14 cellular contexts compared by ENCODE assay signal in the genomic region with DNA sequence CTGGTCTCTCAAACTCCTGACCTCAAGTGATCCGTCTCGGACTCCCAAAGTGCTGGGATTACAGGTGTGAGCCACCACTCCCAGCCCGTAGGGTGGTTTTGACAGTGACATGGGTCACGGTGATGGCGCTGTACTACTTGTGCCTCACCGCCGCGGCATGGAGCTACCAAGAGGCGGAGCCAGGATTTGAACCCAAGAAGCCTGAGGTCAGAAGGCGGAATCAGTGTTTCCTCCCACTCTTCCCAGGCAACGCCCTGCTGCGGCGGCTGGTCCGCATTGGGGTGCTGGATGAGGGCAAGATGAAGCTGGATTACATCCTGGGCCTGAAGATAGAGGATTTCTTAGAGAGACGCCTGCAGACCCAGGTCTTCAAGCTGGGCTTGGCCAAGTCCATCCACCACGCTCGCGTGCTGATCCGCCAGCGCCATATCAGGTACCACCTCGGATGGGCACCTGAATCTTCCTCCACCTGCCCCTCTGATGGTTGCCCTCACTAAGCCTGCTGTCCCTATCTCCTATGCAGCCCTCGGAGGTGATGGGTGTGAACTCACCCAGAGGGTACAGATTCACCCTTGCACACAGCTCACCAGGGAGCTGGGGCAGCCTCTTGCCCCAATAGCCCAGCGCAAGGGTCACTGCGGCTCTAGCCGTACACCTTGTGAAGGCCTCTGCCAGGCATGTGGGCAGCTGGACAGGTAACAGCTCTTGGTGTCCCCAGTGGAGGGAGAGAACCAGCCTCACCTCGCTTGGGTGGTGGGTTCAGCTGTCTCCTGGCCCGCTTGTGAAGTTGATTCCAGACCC. TPM values are rescaled to one million over a fixed set of nuclear protein-coding genes. Genes with fewer than 3 reads are reported as not detected.
DNase-seq lines count a peak whose midpoint lies in the region; ATAC-seq and TF ChIP-seq lines count a peak whose summit lies in the region.
"Had no signal": no experiment of that assay in that cellular context is flagged by ENCODE, and none has a peak within 500 bp of the region (broad histone marks: within the 10 kb centered on the region; RNA-seq: fewer than 3 reads in every experiment).

No MANE protein-coding gene starts in this region.

- WGBS in heart right ventricle, 2 donors, result 91 to 93% methylated on average over 27 of the region's 27 CpGs

- no peaks in the 10 kb centered on the region for H3K9me3 Mint-ChIP-seq in activated naive CD8-positive, alpha-beta T cell (ENCODE audit: low read depth)
- H3K9me3 Mint-ChIP-seq in type B pancreatic cell, result peaks cover 5% of the 10 kb centered on the region
- H3K9me3 Mint-ChIP-seq in CD4-positive, alpha-beta memory T cell, result no peaks in the 10 kb centered on the region
- H3K9me3 Mint-ChIP-seq: activated naive CD8-positive, alpha-beta T cell treated with anti-CD3 and anti-CD28 coated beads, Interleukin-2, amount 10 ng/mL, durations not matched to agents 7 days and 5 days had no signal

- peak overlapping the region; percentile 89 for H3K27ac Mint-ChIP-seq in activated naive CD8-positive, alpha-beta T cell
- peak overlapping the region; percentile 85 for H3K27ac Mint-ChIP-seq in type B pancreatic cell
- H3K27ac Mint-ChIP-seq in CD4-positive, alpha-beta memory T cell, result peak overlapping the region in 3 of 7 donors; percentile 47 to 99 (median 48)
- H3K27ac Mint-ChIP-seq: activated naive CD8-positive, alpha-beta T cell treated with anti-CD3 and anti-CD28 coated beads, Interleukin-2, amount 10 ng/mL, durations not matched to agents 7 days and 5 days; progenitor cell of endocrine pancreas had no signal

- in situ Hi-C loops in G401 (cut with HindIII; ENCODE audit: low sequenced_read_pairs), result loop anchor here (10.0 kb wide), 1 partner anchor 79 kb away; a partner anchor contains a TSS

- peaks cover 31% of the 10 kb centered on the region for H3K36me3 Mint-ChIP-seq in activated naive CD8-positive, alpha-beta T cell
- H3K36me3 Mint-ChIP-seq in type B pancreatic cell, result peaks cover 35% of the 10 kb centered on the region
- peaks cover 60 to 74% of the 10 kb centered on the region in 2 donors for H3K36me3 Mint-ChIP-seq in CD4-positive, alpha-beta memory T cell

- peak overlapping the region; percentile 62 for H3K27ac ChIP-seq in left ventricle myocardium inferior (replicated peaks)
- peak overlapping the region in 5 of 10 donors; percentile 61 to 99 (median 78) for H3K27ac ChIP-seq in heart right ventricle
- H3K27ac ChIP-seq in CD4-positive, alpha-beta memory T cell (ENCODE audit: low read depth, low read length), result no peak overlapping the region

- intact Hi-C loops in left ventricle myocardium inferior (cut with micrococcal nuclease) (no loop called here), heart right ventricle (cut with DNase I) (no loop called here)
- intact Hi-C loops in CD4-positive, alpha-beta memory T cell (cut with micrococcal nuclease), result no loop called here

- H3K27me3 ChIP-seq in left ventricle myocardium inferior (ENCODE audit: low read depth) (no peaks in the 10 kb centered on the region), heart right ventricle (no peaks in the 10 kb centered on the region), mononuclear cell (ENCODE audit: insufficient read depth, low read length) (no peaks in the 10 kb centered on the region)
- H3K27me3 ChIP-seq in CD4-positive, alpha-beta memory T cell (ENCODE audit: insufficient read depth, low read length), result no peaks in the 10 kb centered on the region

- H3K36me3 ChIP-seq in left ventricle myocardium inferior, result peaks cover 71% of the 10 kb centered on the region
- peaks cover 0 to 79% (median 62%) of the 10 kb centered on the region in 9 donors for H3K36me3 ChIP-seq in heart right ventricle
- peaks cover 66% of the 10 kb centered on the region for H3K36me3 ChIP-seq in CD4-positive, alpha-beta memory T cell (ENCODE audit: insufficient read depth, low read length)

- H3K4me3 Mint-ChIP-seq in activated naive CD8-positive, alpha-beta T cell, result peak overlapping the region; percentile 96
- H3K4me3 Mint-ChIP-seq in type B pancreatic cell, result no peak overlapping the region
- peak overlapping the region in 2 of 8 donors; percentile 27 to 34 for H3K4me3 Mint-ChIP-seq in CD4-positive, alpha-beta memory T cell

- no peak for ATAC-seq in heart right ventricle
- ATAC-seq: activated CD4-positive, CD25-positive, alpha-beta regulatory T cell treated with anti-CD3 and anti-CD28 coated beads, Interleukin-2, amount 50 U/mL, for 24 hours had no signal

- POLR2A ChIA-PET in CD4-positive, alpha-beta memory T cell (lab: Charles Lee; ENCODE audit: partially characterized antibody), result interaction anchor here (1.2 to 9.8 kb wide), 2 partner anchors 11 to 17 kb away, joined by 3 to 256 read pairs; a partner anchor contains a TSS

- peaks cover 86% of the 10 kb centered on the region for H3K4me1 Mint-ChIP-seq in activated naive CD8-positive, alpha-beta T cell (ENCODE audit: low read depth)
- peaks cover 42% of the 10 kb centered on the region for H3K4me1 Mint-ChIP-seq in type B pancreatic cell (ENCODE audit: unreplicated experiment)
- H3K4me1 Mint-ChIP-seq in CD4-positive, alpha-beta memory T cell, result peaks cover 61 to 100% (median 78%) of the 10 kb centered on the region in 4 donors

- no peaks in the 10 kb centered on the region for H3K9me3 ChIP-seq in left ventricle myocardium inferior (replicated peaks)
- H3K9me3 ChIP-seq in heart right ventricle, result no peaks in the 10 kb centered on the region
- no peaks in the 10 kb centered on the region for H3K9me3 ChIP-seq in mononuclear cell (ENCODE audit: low read depth, low read length)
- no peaks in the 10 kb centered on the region for H3K9me3 ChIP-seq in CD4-positive, alpha-beta memory T cell (ENCODE audit: control insufficient read depth in 1 of 2, low read length in 2 of 2)

- CTCF ChIA-PET in CD4-positive, alpha-beta memory T cell (lab: Charles Lee; ENCODE audit: partially characterized antibody), result interaction anchor here (1.0 to 10.4 kb wide), 4 partner anchors 16 to 59 kb away, joined by 3 to 56 read pairs (median 4); a partner anchor contains a TSS

- peaks cover 100% of the 10 kb centered on the region for H3K4me1 ChIP-seq in left ventricle myocardium inferior
- peaks cover 20 to 100% (median 88%) of the 10 kb centered on the region in 9 donors for H3K4me1 ChIP-seq in heart right ventricle
- peaks cover 100% of the 10 kb centered on the region for H3K4me1 ChIP-seq in mononuclear cell (ENCODE audit: insufficient read depth, low read length)
- peaks cover 99% of the 10 kb centered on the region for H3K4me1 ChIP-seq in CD4-positive, alpha-beta memory T cell (ENCODE audit: insufficient read depth, low read length)

- H3K4me3 ChIP-seq in left ventricle myocardium inferior (peak overlapping the region; percentile 6), heart right ventricle (peak overlapping the region in 1 of 10 donors; percentile 54), mononuclear cell (ENCODE audit: low read length) (peak overlapping the region; percentile 23)
- H3K4me3 ChIP-seq in CD4-positive, alpha-beta memory T cell (ENCODE audit: low read length in 2 of 2), result no peak overlapping the region
- H3K4me3 ChIP-seq: lung had no signal

- no peak for DNase-seq in left ventricle myocardium inferior
- DNase-seq in heart right ventricle, result no peak
- no peak for DNase-seq in type B pancreatic cell (ENCODE audit: extremely low spot score, unreplicated experiment)
- DNase-seq in G401 (ENCODE audit: low spot score), result no peak
- DNase-seq in CD4-positive, alpha-beta memory T cell, result no peak
- no peak for DNase-seq in NCI-H2029 treated with DMSO at 0.1 percent for 48 hours (lab: John Stamatoyannopoulos, UW)
- DNase-seq: activated naive CD8-positive, alpha-beta T cell treated with anti-CD3 and anti-CD28 coated beads, Interleukin-2, amount 10 ng/mL, durations not matched to agents 7 days and 5 days; NCI-H2107; SIG-M5 had no signal

- no peaks in the 10 kb centered on the region for H3K27me3 Mint-ChIP-seq in activated naive CD8-positive, alpha-beta T cell
- no peaks in the 10 kb centered on the region for H3K27me3 Mint-ChIP-seq in type B pancreatic cell
- no peaks in the 10 kb centered on the region for H3K27me3 Mint-ChIP-seq in CD4-positive, alpha-beta memory T cell
- H3K27me3 Mint-ChIP-seq: progenitor cell of endocrine pancreas had no signal

- TF ChIP-seq CTCF in left ventricle myocardium inferior (IDR thresholded peaks at IDR 0.05; ENCODE audit: borderline replicate concordance) (no peak), heart right ventricle (IDR thresholded peaks at IDR 0.05) (no peak), type B pancreatic cell (conservative IDR thresholded peaks at IDR 0.05) (no peak)

RNA-seq across cellular contexts. Expression of a gene that starts 5.6 kb away (rescaled TPM):
- total RNA-seq in left ventricle myocardium inferior, result 648 TPM
- 100 to 1,000 TPM; 550 to 734 (median 603) TPM for total RNA-seq in heart right ventricle
- 1,000 to 10,000 TPM; 1,335 to 2,571 TPM for polyA plus RNA-seq in heart right ventricle
- total RNA-seq in mononuclear cell, result 2,589 TPM
- total RNA-seq in type B pancreatic cell (ENCODE audit: low replicate concordance), result 1,437 and 1,455 TPM in 2 replicates
- total RNA-seq in G401 (2014; rRNA removed; shearing (Covaris generic)), result 2,874 and 3,759 TPM in 2 replicates
- total RNA-seq in CD4-positive, alpha-beta memory T cell, result 1,000 to 10,000 TPM; 1,117 to 1,127 TPM
- 1,000 to 10,000 TPM in 1 of 2 donors, 100 to 1,000 TPM in 1; 924 to 1,042 TPM for polyA plus RNA-seq in CD4-positive, alpha-beta memory T cell

RNA-seq across cellular contexts. Expression of a gene that starts 15.1 kb away (rescaled TPM):
- 16.2 TPM for total RNA-seq in left ventricle myocardium inferior
- total RNA-seq in heart right ventricle, result 10 to 100 TPM; 12.1 to 24.0 (median 19.3) TPM
- polyA plus RNA-seq in heart right ventricle, result 10 to 100 TPM in 1 of 2 donors, 1 to 10 TPM in 1; 5.6 to 38.0 TPM
- total RNA-seq in mononuclear cell, result 15.5 TPM
- total RNA-seq in type B pancreatic cell (ENCODE audit: low replicate concordance), result 39.3 and 41.9 TPM in 2 replicates
- total RNA-seq in G401 (2014; rRNA removed; shearing (Covaris generic)), result 146 and 178 TPM in 2 replicates
- total RNA-seq in CD4-positive, alpha-beta memory T cell, result 10 to 100 TPM; 23.2 to 25.8 TPM
- polyA plus RNA-seq in CD4-positive, alpha-beta memory T cell, result 10 to 100 TPM; 20.3 to 39.6 TPM

RNA-seq across cellular contexts. Expression of a gene that starts 16.6 kb away (rescaled TPM):
- total RNA-seq in left ventricle myocardium inferior (4.7 TPM), heart right ventricle (10 to 100 TPM in 1 of 10 donors, 1 to 10 TPM in 6, under 1 TPM in 3; 0.71 to 18.3 (median 2.0) TPM), mononuclear cell (51.4 TPM), type B pancreatic cell (ENCODE audit: low replicate concordance) (not detected in 2 replicates)
- 1 to 10 TPM; 2.5 TPM for polyA plus RNA-seq in heart right ventricle
- total RNA-seq in G401 (2014; rRNA removed; shearing (Covaris generic)), result 0.74 and 0.81 TPM in 2 replicates
- total RNA-seq in CD4-positive, alpha-beta memory T cell, result 1 to 10 TPM; 8.8 to 9.1 TPM
- 1 to 10 TPM in 1 of 2 donors, under 1 TPM in 1; 0.97 to 5.8 TPM for polyA plus RNA-seq in CD4-positive, alpha-beta memory T cell

RNA-seq across cellular contexts. Expression of a gene that starts 16.9 kb away (rescaled TPM):
- 12.2 TPM for total RNA-seq in left ventricle myocardium inferior
- 10 to 100 TPM; 12.3 to 29.4 (median 15.5) TPM for total RNA-seq in heart right ventricle
- polyA plus RNA-seq in heart right ventricle, result 10 to 100 TPM in 1 of 2 donors, 1 to 10 TPM in 1; 7.7 to 17.0 TPM
- total RNA-seq in mononuclear cell, result 30.3 TPM
- 73.3 and 86.7 TPM in 2 replicates for total RNA-seq in type B pancreatic cell (ENCODE audit: low replicate concordance)
- 36.3 and 46.0 TPM in 2 replicates for total RNA-seq in G401 (2014; rRNA removed; shearing (Covaris generic))
- 10 to 100 TPM; 46.4 to 55.5 TPM for total RNA-seq in CD4-positive, alpha-beta memory T cell
- 10 to 100 TPM; 16.0 to 28.7 TPM for polyA plus RNA-seq in CD4-positive, alpha-beta memory T cell

RNA-seq across cellular contexts. Expression of a gene that starts 33.3 kb away (rescaled TPM):
- total RNA-seq in left ventricle myocardium inferior (2.2 TPM), heart right ventricle (1 to 10 TPM in 9 of 10 donors, under 1 TPM in 1; 0.59 to 5.5 (median 2.1) TPM), mononuclear cell (0.31 TPM), type B pancreatic cell (ENCODE audit: low replicate concordance) (24.2 and 42.1 TPM in 2 replicates)
- 10 to 100 TPM in 1 of 2 donors, 1 to 10 TPM in 1; 1.6 to 11.6 TPM for polyA plus RNA-seq in heart right ventricle
- 9.6 TPM in 1 of 2 replicates, not detected in the other for total RNA-seq in G401 (2014; rRNA removed; shearing (Covaris generic))
- 1 to 10 TPM in 1 of 2 experiments, under 1 TPM in 1; 0.61 to 1.1 TPM for total RNA-seq in CD4-positive, alpha-beta memory T cell
- polyA plus RNA-seq in CD4-positive, alpha-beta memory T cell, result 1 to 10 TPM in 1 of 2 donors, under 1 TPM in 1; 0.71 to 3.3 TPM

Comparison
In these comparisons a context has a peak if more than half of its experiments do, and no peak if none do; other contexts are left out.
1. H3K4me3 ChIP-seq: peak in left ventricle myocardium inferior (single experiment) and mononuclear cell (single experiment); none in CD4-positive, alpha-beta memory T cell (0 of 2).